8 cellular contexts compared by ENCODE assay signal in the genomic region with DNA sequence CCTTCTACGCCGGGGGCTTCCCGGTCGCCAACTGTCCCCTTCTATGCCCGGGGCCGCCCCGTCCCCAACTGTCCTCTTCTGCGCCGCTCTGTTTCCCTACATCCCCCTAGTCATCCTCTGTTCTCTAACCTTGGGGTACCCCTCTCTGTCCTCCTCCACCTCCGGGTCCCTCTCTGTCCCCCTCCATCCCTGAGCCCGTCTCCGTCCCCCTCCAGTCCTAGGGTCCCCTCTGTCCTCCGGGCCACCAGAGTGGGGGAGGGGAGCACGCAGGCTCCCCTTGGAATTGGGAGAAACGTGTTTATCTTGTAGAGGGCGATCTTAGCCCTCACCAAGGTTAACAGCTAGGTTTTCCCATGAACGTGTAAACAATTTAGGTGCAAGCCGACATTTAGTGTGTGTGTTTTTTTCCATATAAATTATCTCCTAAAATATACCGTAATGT. TPM values are rescaled to one million over a fixed set of nuclear protein-coding genes. Genes with fewer than 3 reads are reported as not detected.
A peak's percentile ranks its signal among the peaks of the same experiment; 100 is the strongest.
DNase-seq lines count a peak whose midpoint lies in the region; ATAC-seq and TF ChIP-seq lines count a peak whose summit lies in the region.

No MANE protein-coding gene starts in this region.

- H3K4me3 ChIP-seq in GM12865 (ENCODE audit: low read depth, low read length) (peak overlapping the region; percentile 86), epithelial cell of esophagus (ENCODE audit: low read length) (peak overlapping the region; percentile 59), muscle layer of duodenum (ENCODE audit: low read depth in 1 of 2, low read length in 2 of 2) (peak overlapping the region; percentile 65 to 76), aorta (ENCODE audit: low read length in 2 of 2) (peak overlapping the region; percentile 79 to 92)

- H3K9me3 Mint-ChIP-seq in activated B cell treated with CpG ODN at 0.5 μM for 24 hours = peaks cover 3% of the 10 kb centered on the region

- H3K36me3 ChIP-seq in muscle layer of duodenum (ENCODE audit: control insufficient read depth in 1 of 2, insufficient read depth in 2 of 2, low read length in 2 of 2) (peaks cover 18 to 44% of the 10 kb centered on the region in 2 donors), aorta (ENCODE audit: control insufficient read depth in 1 of 2, insufficient read depth in 2 of 2, low read length in 1 of 2) (peaks cover 0 to 6% of the 10 kb centered on the region in 2 donors)

- intact Hi-C loops in activated B cell treated with CpG ODN at 0.5 μM for 24 hours (cut with micrococcal nuclease) = loop anchor here (1.0 to 10.0 kb wide), 8 partner anchors 19 to 229 kb away; no protein-coding TSS in a partner anchor
- intact Hi-C loops in aorta (cut with DNase I) = loop anchor here (2.0 to 10.0 kb wide), 6 partner anchors 67 to 566 kb away; no protein-coding TSS in a partner anchor

- H3K27me3 ChIP-seq in muscle layer of duodenum (ENCODE audit: low read depth, low read length) (no peaks in the 10 kb centered on the region), aorta (ENCODE audit: control insufficient read depth in 1 of 2, insufficient read depth in 2 of 2, low read length in 1 of 2) (no peaks in the 10 kb centered on the region)

- POLR2A ChIA-PET in activated B cell treated with CpG ODN at 0.5 μM for 24 hours (lab: Charles Lee) = interaction anchor here (0.6 to 6.8 kb wide), 86 partner anchors 9 to 878 kb away, joined by 3 to 191 read pairs (median 8); partner anchors contain the start of gene PITRM1

- peak; percentile 47 for DNase-seq in GM12865 (ENCODE audit: low read depth)
- DNase-seq in activated B cell treated with CpG ODN at 0.5 μM for 24 hours = no peak
- peak; percentile 66 for DNase-seq in epithelial cell of esophagus (ENCODE audit: low read depth)
- DNase-seq in aorta = peak in 1 of 2 donors; percentile 86
- DNase-seq in NOMO-1 (lab: John Stamatoyannopoulos, UW; ENCODE audit: unreplicated experiment in 2 of 2) = no peak

- ATAC-seq in HG03457 (IDR thresholded peaks at IDR 0.05; ENCODE audit: unreplicated experiment) (peak; percentile 0), activated B cell treated with CpG ODN at 0.5 μM for 24 hours (ENCODE audit: low read depth) (no peak), aorta (ENCODE audit: low FRiP score) (peak; percentile 0), GM18907 (IDR thresholded peaks at IDR 0.05; ENCODE audit: unreplicated experiment) (no peak)

- H3K9me3 ChIP-seq in muscle layer of duodenum (ENCODE audit: control insufficient read depth in 1 of 2, low read length in 2 of 2) (peaks cover 0 to 3% of the 10 kb centered on the region in 2 donors), aorta (ENCODE audit: control insufficient read depth, low read length) (no peaks in the 10 kb centered on the region)

- peaks cover 0 to 9% of the 10 kb centered on the region in 2 donors for H3K4me1 ChIP-seq in muscle layer of duodenum (ENCODE audit: control insufficient read depth in 1 of 2, insufficient read depth in 2 of 2, low read length in 2 of 2)
- no peaks in the 10 kb centered on the region for H3K4me1 ChIP-seq in aorta (ENCODE audit: control insufficient read depth in 1 of 2, insufficient read depth in 2 of 2, low read length in 2 of 2)

- peaks cover 38% of the 10 kb centered on the region for H3K36me3 Mint-ChIP-seq in activated B cell treated with CpG ODN at 0.5 μM for 24 hours (ENCODE audit: low read depth)

- peak overlapping the region; percentile 98 for H3K27ac Mint-ChIP-seq in activated B cell treated with CpG ODN at 0.5 μM for 24 hours

- peak overlapping the region; percentile 91 for H3K4me3 Mint-ChIP-seq in activated B cell treated with CpG ODN at 0.5 μM for 24 hours

- 3% methylated on average over 19 of the region's 19 CpGs for WGBS in aorta, 2 donors

- H3K4me1 Mint-ChIP-seq in activated B cell treated with CpG ODN at 0.5 μM for 24 hours = peaks cover 28% of the 10 kb centered on the region

- CTCF ChIA-PET in activated B cell treated with CpG ODN at 0.5 μM for 24 hours (lab: Charles Lee) = interaction anchor here (0.9 to 1.6 kb wide), 7 partner anchors 19 to 871 kb away, joined by 3 to 6 read pairs (median 3); no protein-coding TSS in a partner anchor

- H3K27me3 Mint-ChIP-seq in activated B cell treated with CpG ODN at 0.5 μM for 24 hours = no peaks in the 10 kb centered on the region

- TF ChIP-seq CTCF in GM12865 (IDR thresholded peaks at IDR 0.05; ENCODE audit: insufficient read depth, low read depth, low read length, missing control alignments) = no peak
- TF ChIP-seq CTCF in activated B cell treated with CpG ODN at 0.5 μM for 24 hours (IDR thresholded peaks at IDR 0.05) = no peak
- TF ChIP-seq CTCF in epithelial cell of esophagus (IDR thresholded peaks at IDR 0.05; ENCODE audit: insufficient read depth, low read depth, low read length, missing control alignments) = no peak

- peak overlapping the region; percentile 97 for H3K27ac ChIP-seq in muscle layer of duodenum (ENCODE audit: low read length)
- H3K27ac ChIP-seq in aorta (ENCODE audit: low read depth in 1 of 2, low read length in 2 of 2) = peak overlapping the region; percentile 87 to 99

RNA-seq across cellular contexts. Expression of gene KLF6, which starts 0.9 kb away (rescaled TPM):
- total RNA-seq in activated B cell treated with CpG ODN at 0.5 μM for 24 hours = 134 and 151 TPM in 2 replicates
- total RNA-seq in aorta = 100 to 1,000 TPM; 171 to 384 TPM
- 100 to 1,000 TPM in 1 of 2 donors, 10 to 100 TPM in 1; 44.2 to 160 TPM for polyA plus RNA-seq in aorta

Comparison
In these comparisons a context has a peak if more than half of its experiments do, and no peak if none do; other contexts are left out.
1. DNase-seq: peak in GM12865 (single experiment) and epithelial cell of esophagus (single experiment); none in activated B cell treated with CpG ODN at 0.5 μM for 24 hours (single experiment) and NOMO-1 (0 of 2).
2. ATAC-seq: peak in HG03457 (single experiment) and aorta (single experiment); none in activated B cell treated with CpG ODN at 0.5 μM for 24 hours (single experiment) and GM18907 (single experiment).
3. Peak in every context shown above with its lines, with median percentiles within 50 percentile points of each other: H3K4me3 ChIP-seq.